16 cellular contexts compared by ENCODE assay signal in the genomic region with DNA sequence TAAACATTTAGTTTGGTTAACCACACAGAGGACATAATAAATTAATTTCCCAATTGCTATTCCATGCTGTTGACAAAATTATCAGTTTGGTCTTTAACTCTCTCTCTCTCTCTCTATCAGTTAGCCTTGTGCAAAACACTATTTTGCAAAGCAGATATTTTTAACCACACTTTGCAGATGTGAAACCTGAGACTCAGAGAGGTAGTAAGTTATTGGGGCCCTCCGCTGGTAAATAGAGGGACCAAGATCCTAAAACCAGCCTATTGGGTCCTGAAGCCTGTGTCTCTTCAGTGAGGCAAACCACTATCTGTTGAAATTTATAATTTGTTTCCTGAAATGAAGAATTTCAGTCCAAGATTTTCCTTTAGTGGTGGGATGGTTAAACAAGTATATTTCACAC.
DNase-seq lines count a peak whose midpoint lies in the region; ATAC-seq and TF ChIP-seq lines count a peak whose summit lies in the region.
"Had no signal": no experiment of that assay in that cellular context is flagged by ENCODE, and none has a peak within 500 bp of the region (broad histone marks: within the 10 kb centered on the region; RNA-seq: fewer than 3 reads in every experiment).

No MANE protein-coding gene starts in this region.

- H3K27ac ChIP-seq in thyroid gland, result no peak overlapping the region
- H3K27ac ChIP-seq: neural progenitor cell had no signal

- H3K36me3 ChIP-seq in thyroid gland, result no peaks in the 10 kb centered on the region
- H3K36me3 ChIP-seq: neural progenitor cell had no signal

- H3K4me1 ChIP-seq in thyroid gland, result no peaks in the 10 kb centered on the region
- H3K4me1 ChIP-seq: neural progenitor cell had no signal

- no peaks in the 10 kb centered on the region for H3K9me3 ChIP-seq in thyroid gland

- TF ChIP-seq POLR2A in thyroid gland (IDR thresholded peaks at IDR 0.05), result no peak

- H3K4me3 ChIP-seq in GM12864 (ENCODE audit: low read depth, low read length) (no peak overlapping the region), thyroid gland (replicated peaks in 1 of 3) (no peak overlapping the region)
- H3K4me3 ChIP-seq: neural progenitor cell had no signal

- intact Hi-C loops in thyroid gland (cut with DNase I), result loop anchor here (10.0 kb wide), 1 partner anchor 287 kb away; no protein-coding TSS in a partner anchor

- 96 to 97% methylated on average over 1 of the region's 1 CpG for WGBS in thyroid gland, 2 donors

- no peak for TF ChIP-seq CTCF in GM12864 (IDR thresholded peaks at IDR 0.05; ENCODE audit: low read depth, low read length, missing control alignments)
- TF ChIP-seq CTCF in thyroid gland (IDR thresholded peaks at IDR 0.05), result no peak

- ATAC-seq in GM19035 (IDR thresholded peaks at IDR 0.05; ENCODE audit: unreplicated experiment), result peak; percentile 89
- ATAC-seq in HG02798 (IDR thresholded peaks at IDR 0.05; ENCODE audit: poor library complexity, unreplicated experiment), result peak; percentile 73
- peak; percentile 79 for ATAC-seq in HG03575 (IDR thresholded peaks at IDR 0.05; ENCODE audit: extremely low read depth, insufficient number of reproducible peaks, low FRiP score, unreplicated experiment)
- no peak for ATAC-seq in HG03460 (IDR thresholded peaks at IDR 0.05; ENCODE audit: unreplicated experiment)

- no peaks in the 10 kb centered on the region for H3K27me3 ChIP-seq in thyroid gland
- H3K27me3 ChIP-seq: neural progenitor cell had no signal

- DNase-seq in GM12864 (ENCODE audit: low read depth) (peak; percentile 67), GF-D8 (lab: John Stamatoyannopoulos, UW) (no peak), hepatic stellate cell (ENCODE audit: low spot score) (no peak), thyroid gland (no peak)
- DNase-seq: activated CD4-positive, alpha-beta T cell treated with anti-CD3 and anti-CD28 coated beads, Interleukin-2, amount 50 U/mL, for 4 hours; activated naive CD8-positive, alpha-beta T cell treated with anti-CD3 and anti-CD28 coated beads, Interleukin-2, amount 10 ng/mL, durations not matched to agents 7 days and 5 days; activated T-cell treated with anti-CD3 and anti-CD28 coated beads, Interleukin-2, amount 50 U/mL, for 24 hours; CD8-positive, alpha-beta memory T cell; effector memory CD4-positive, alpha-beta T cell; hippocampal formation; NCI-H1092 treated with DMSO at 0.1 percent for 48 hours had no signal
